17 cellular contexts compared by ENCODE assay signal in genomic region chr22:49329636-49330035, GRCh38.
"Had no signal": no experiment of that assay in that cellular context is flagged by ENCODE, and none has a peak within 500 bp of the region (broad histone marks: within the 10 kb centered on the region; RNA-seq: fewer than 3 reads in every experiment).

No MANE protein-coding gene starts in this region.

- H3K36me3 ChIP-seq: gastroesophageal sphincter, neutrophil, WERI-Rb-1 had no signal

- DNase-seq: activated CD4-positive, alpha-beta T cell treated with anti-CD3 and anti-CD28 coated beads for 1 hour; activated naive CD4-positive, alpha-beta T cell treated with anti-CD3 and anti-CD28 coated beads, Interleukin-2, amount 10 ng/mL, durations not matched to agents 7 days and 5 days; activated naive CD8-positive, alpha-beta T cell treated with anti-CD3 and anti-CD28 coated beads, Interleukin-2, amount 50 U/mL, for 24 hours; aorta; effector CD4-positive, alpha-beta T cell; immature natural killer cell; stimulated activated CD4-positive, alpha-beta T cell treated with anti-CD3 and anti-CD28 coated beads, Interleukin-15, amount 100 ng/mL, for 24 hours; stimulated activated CD4-positive, alpha-beta T cell treated with anti-CD3 and anti-CD28 coated beads, Interleukin-2, amount 100 ng/mL, for 48 hours; T-helper 2 cell; testis; WERI-Rb-1 had no signal

- H3K4me1 ChIP-seq: gastroesophageal sphincter, testis had no signal

- H3K9me3 ChIP-seq: neutrophil, testis had no signal

- H3K27me3 ChIP-seq: neutrophil, testis had no signal

- H3K27ac ChIP-seq: gastroesophageal sphincter, neutrophil, testis, WERI-Rb-1 had no signal

- ATAC-seq: activated naive CD8-positive, alpha-beta T cell treated with anti-CD3 and anti-CD28 coated beads, Interleukin-2, amount 50 U/mL, for 24 hours; activated T-helper 17 cell treated with anti-CD3 and anti-CD28 coated beads, Interleukin-2, amount 50 U/mL, for 72 hours; esophagus mucosa; gastroesophageal sphincter; natural killer cell treated with Interleukin-12 subunit alpha and Interleukin-12 subunit beta and Interleukin-15 and Interleukin-18, amount 100 ng/mL, for 72 hours; stimulated activated effector memory CD8-positive, alpha-beta T cell treated with anti-CD3 and anti-CD28 coated beads, Interleukin-12 subunit alpha, Interleukin-12 subunit beta, amount 100 ng/mL, for 72 hours had no signal

- H3K4me3 ChIP-seq: gastroesophageal sphincter, testis had no signal
